ENCODE assay signal across 26 cellular contexts in genomic region chr12:54239568-54239967, GRCh38. TPM values are rescaled to one million over a fixed set of nuclear protein-coding genes. Genes with fewer than 3 reads are reported as not detected.
DNase-seq lines count a peak whose midpoint lies in the region; ATAC-seq, FAIRE-seq and TF ChIP-seq lines count a peak whose summit lies in the region.
"Had no signal": no experiment of that assay in that cellular context is flagged by ENCODE, and none has a peak within 500 bp of the region (broad histone marks: within the 10 kb centered on the region; RNA-seq: fewer than 3 reads in every experiment).

No MANE protein-coding gene starts in this region.

- no peak overlapping the region for H3K4me3 ChIP-seq in HepG2 (replicated peaks in 1 of 3; ENCODE audit: insufficient read depth in 1 of 3, low read depth in 2 of 3, low read length in 3 of 3)
- no peak overlapping the region for H3K4me3 ChIP-seq in right lobe of liver
- no peak overlapping the region for H3K4me3 ChIP-seq in body of pancreas
- H3K4me3 ChIP-seq: heart left ventricle, upper lobe of right lung had no signal

- ATAC-seq in HepG2 (no peak), right lobe of liver (no peak), body of pancreas (no peak), HG03460 (IDR thresholded peaks at IDR 0.05; ENCODE audit: unreplicated experiment) (no peak)
- ATAC-seq in stimulated activated effector memory CD8-positive, alpha-beta T cell treated with anti-CD3 and anti-CD28 coated beads, Interleukin-12 subunit alpha, Interleukin-12 subunit beta, amount 100 ng/mL, for 72 hours = no peak
- ATAC-seq: naive thymus-derived CD4-positive, alpha-beta T cell; upper lobe of right lung had no signal

- TF ChIP-seq CTCF in HepG2 (CRISPR knock-in tag; IDR thresholded peaks at IDR 0.05) = no peak
- no peak for TF ChIP-seq CTCF in right lobe of liver (IDR thresholded peaks at IDR 0.05)
- TF ChIP-seq CTCF in endothelial cell (IDR thresholded peaks at IDR 0.05; ENCODE audit: unreplicated experiment) = no peak
- TF ChIP-seq CTCF in body of pancreas (IDR thresholded peaks at IDR 0.05) = no peak

- CTCF ChIA-PET in HepG2 (lab: Yijun Ruan, JAX; ENCODE audit: low intra/inter-chr PET ratio, low total read pairs) = no interaction called here

- BruUV-seq in HepG2 (replicated peaks; lab: Mats Ljungman, UMichigan) = TSS peak; percentile 10

- 83% methylated on average over 1 of the region's 1 CpG for WGBS in HepG2 (ENCODE audit: low lambda C conversion rate)
- 100% methylated on average over 1 of the region's 1 CpG for WGBS in right lobe of liver (ENCODE audit: insufficient coverage, low coverage, low lambda C conversion rate, missing lambda C conversion rate)
- 77 to 87% methylated on average over 1 of the region's 1 CpG for WGBS in body of pancreas, 2 donors

- H3K27ac ChIP-seq in HepG2 (ENCODE audit: extremely low read length, insufficient read depth, low read length) (no peak overlapping the region), right lobe of liver (no peak overlapping the region), body of pancreas (no peak overlapping the region)
- H3K27ac ChIP-seq: heart left ventricle, upper lobe of right lung had no signal

- H3K4me3 Mint-ChIP-seq in endothelial cell (ENCODE audit: unreplicated experiment) = no peak overlapping the region
- no peak overlapping the region for H3K4me3 Mint-ChIP-seq in stimulated activated effector memory CD8-positive, alpha-beta T cell treated with anti-CD3 and anti-CD28 coated beads, Interleukin-12 subunit alpha, Interleukin-12 subunit beta, amount 100 ng/mL, for 72 hours
- H3K4me3 Mint-ChIP-seq: central memory CD8-positive, alpha-beta T cell; H9; naive thymus-derived CD4-positive, alpha-beta T cell had no signal

- no peak overlapping the region for H3K4me2 ChIP-seq in HepG2 (ENCODE audit: low read depth, low read length)

- H3K36me3 Mint-ChIP-seq in endothelial cell (ENCODE audit: low read depth, unreplicated experiment) = peaks cover 8% of the 10 kb centered on the region
- peaks cover 55% of the 10 kb centered on the region for H3K36me3 Mint-ChIP-seq in stimulated activated effector memory CD8-positive, alpha-beta T cell treated with anti-CD3 and anti-CD28 coated beads, Interleukin-12 subunit alpha, Interleukin-12 subunit beta, amount 100 ng/mL, for 72 hours

- TF ChIP-seq EP300 in HepG2 (IDR thresholded peaks at IDR 0.05; ENCODE audit: low read depth in 2 of 2, low read length in 2 of 2) (no peak), HepG2 (CRISPR knock-in tag; IDR thresholded peaks at IDR 0.05; ENCODE audit: borderline replicate concordance) (no peak)

- no peaks in the 10 kb centered on the region for H3K27me3 ChIP-seq in HepG2 (ENCODE audit: control insufficient read depth in 1 of 2, insufficient read depth in 2 of 2, low read length in 2 of 2)
- no peaks in the 10 kb centered on the region for H3K27me3 ChIP-seq in right lobe of liver
- H3K27me3 ChIP-seq in body of pancreas = no peaks in the 10 kb centered on the region
- H3K27me3 ChIP-seq: heart left ventricle, upper lobe of right lung had no signal

- TF ChIP-seq POLR2A in HepG2 (IDR thresholded peaks at IDR 0.05; ENCODE audit: insufficient read depth in 1 of 2, low read depth in 2 of 2, low read length in 2 of 2) (no peak), right lobe of liver (IDR thresholded peaks at IDR 0.05) (no peak), body of pancreas (IDR thresholded peaks at IDR 0.05) (no peak)

- DNase-seq in HepG2 (ENCODE audit: low spot score) (no peak), right lobe of liver (no peak), NCI-H524 treated with DMSO at 0.1 percent for 48 hours (lab: John Stamatoyannopoulos, UW) (peak; percentile 91), endothelial cell (ENCODE audit: low spot score) (no peak), body of pancreas (no peak), nucleus accumbens (lab: John Stamatoyannopoulos, UW) (no peak)
- no peak for DNase-seq in stimulated activated effector memory CD8-positive, alpha-beta T cell treated with anti-CD3 and anti-CD28 coated beads, Interleukin-12 subunit alpha, Interleukin-12 subunit beta, amount 100 ng/mL, for 72 hours (ENCODE audit: low spot score in 2 of 2)
- DNase-seq: activated CD4-positive, alpha-beta T cell treated with anti-CD3 and anti-CD28 coated beads for 4 hours; activated effector memory CD4-positive, alpha-beta T cell treated with anti-CD3 and anti-CD28 coated beads, Interleukin-2, amount 50 U/mL, for 16 hours; dermis blood vessel endothelial cell; DMS53; foreskin melanocyte; H9; heart left ventricle; naive thymus-derived CD4-positive, alpha-beta T cell; NCI-H1436; NCI-H2107; NCI-H510A treated with DMSO at 0.1 percent for 48 hours; Right ventricle myocardium superior; small intestine; stimulated activated naive CD4-positive, alpha-beta T cell treated with Interleukin-2 at 50 U/mL for 16 hours; T1000; upper lobe of right lung; WERI-Rb-1 had no signal

- H3K27me3 Mint-ChIP-seq in endothelial cell (ENCODE audit: unreplicated experiment) = no peaks in the 10 kb centered on the region
- H3K27me3 Mint-ChIP-seq: central memory CD8-positive, alpha-beta T cell; naive thymus-derived CD4-positive, alpha-beta T cell had no signal

- intact Hi-C loops in HepG2 (cut with micrococcal nuclease; ENCODE audit: unreplicated experiment) = loop anchor here (5.0 kb wide), 1 partner anchor 128 kb away; no protein-coding TSS in a partner anchor
- intact Hi-C loops in right lobe of liver (cut with DNase I) = no loop called here
- intact Hi-C loops in body of pancreas (cut with DNase I) = no loop called here

- in situ Hi-C loops in HepG2 (cut with HindIII; ENCODE audit: extremely low pct_ligation_motif_present, low pct_unique_long_range_greater_than_20kb) = no loop called here

- POLR2A ChIA-PET in HepG2 (lab: Yijun Ruan, JAX) = no interaction called here

- H3K79me2 ChIP-seq in HepG2 (ENCODE audit: insufficient read depth, low read length) = no peaks in the 10 kb centered on the region

- H3K27ac Mint-ChIP-seq in endothelial cell (ENCODE audit: unreplicated experiment) = peak overlapping the region; percentile 88
- H3K27ac Mint-ChIP-seq in stimulated activated effector memory CD8-positive, alpha-beta T cell treated with anti-CD3 and anti-CD28 coated beads, Interleukin-12 subunit alpha, Interleukin-12 subunit beta, amount 100 ng/mL, for 72 hours = peak overlapping the region; percentile 48
- H3K27ac Mint-ChIP-seq: H9 had no signal

- H2AFZ ChIP-seq in HepG2 (ENCODE audit: low read length) = no peak overlapping the region

- no peaks in the 10 kb centered on the region for H3K9me3 ChIP-seq in HepG2 (ENCODE audit: low read length)
- H3K9me3 ChIP-seq in right lobe of liver = no peaks in the 10 kb centered on the region
- H3K9me3 ChIP-seq in body of pancreas = no peaks in the 10 kb centered on the region
- H3K9me3 ChIP-seq: heart left ventricle, upper lobe of right lung had no signal

- H3K36me3 ChIP-seq in HepG2 (replicated peaks in 1 of 2; ENCODE audit: control insufficient read depth in 1 of 2, insufficient read depth in 2 of 2, low read length in 2 of 2) = peaks cover 4 to 10% of the 10 kb centered on the region in 2 experiments
- H3K36me3 ChIP-seq in right lobe of liver = peaks cover 0 to 19% (median 9%) of the 10 kb centered on the region in 4 donors
- H3K36me3 ChIP-seq in body of pancreas (replicated peaks in 1 of 2; ENCODE audit: insufficient read depth in 1 of 2, low read depth in 2 of 2) = peaks cover 3 to 15% of the 10 kb centered on the region in 2 donors

- no peaks in the 10 kb centered on the region for H3K9me3 Mint-ChIP-seq in endothelial cell (ENCODE audit: unreplicated experiment)
- no peaks in the 10 kb centered on the region for H3K9me3 Mint-ChIP-seq in stimulated activated effector memory CD8-positive, alpha-beta T cell treated with anti-CD3 and anti-CD28 coated beads, Interleukin-12 subunit alpha, Interleukin-12 subunit beta, amount 100 ng/mL, for 72 hours
- H3K9me3 Mint-ChIP-seq: central memory CD8-positive, alpha-beta T cell; H9; naive thymus-derived CD4-positive, alpha-beta T cell had no signal

- H3K4me1 ChIP-seq in HepG2 (ENCODE audit: insufficient read depth, low read length) = no peaks in the 10 kb centered on the region
- H3K4me1 ChIP-seq in right lobe of liver = no peaks in the 10 kb centered on the region
- H3K4me1 ChIP-seq in body of pancreas = no peaks in the 10 kb centered on the region
- H3K4me1 ChIP-seq: upper lobe of right lung had no signal

- H3K9ac ChIP-seq in HepG2 (ENCODE audit: insufficient read depth, low read depth, low read length) = no peak overlapping the region

- H3K4me1 Mint-ChIP-seq in endothelial cell (ENCODE audit: unreplicated experiment) = peaks cover 36% of the 10 kb centered on the region
- H3K4me1 Mint-ChIP-seq in stimulated activated effector memory CD8-positive, alpha-beta T cell treated with anti-CD3 and anti-CD28 coated beads, Interleukin-12 subunit alpha, Interleukin-12 subunit beta, amount 100 ng/mL, for 72 hours = peaks cover 14% of the 10 kb centered on the region
- H3K4me1 Mint-ChIP-seq: H9 had no signal

- no peak for FAIRE-seq in HepG2 (lab: Jason Lieb, UNC)
- FAIRE-seq: small intestine had no signal

- H4K20me1 ChIP-seq in HepG2 (ENCODE audit: insufficient read depth, low read length) = no peaks in the 10 kb centered on the region

- TF ChIP-seq RAD21 in HepG2 (CRISPR knock-in tag; IDR thresholded peaks at IDR 0.05) = no peak

RNA-seq across cellular contexts. Expression of gene CBX5, which starts 40.4 kb away (rescaled TPM):
- 22.2 and 45.4 TPM in 2 replicates for total RNA-seq in HepG2 (2016; rRNA removed; fragmentation: Illumina TruSeq; extraction: Trizol)
- total RNA-seq in HepG2 (2016; cell fraction: cytosol; rRNA removed; fragmentation: Illumina TruSeq; extraction: Trizol; ENCODE audit: low read depth) = 3.0 TPM in 2 replicates
- 20.1 and 44.7 TPM in 2 replicates for total RNA-seq in HepG2 (2016; cell fraction: insoluble cytoplasmic fraction; rRNA removed; fragmentation: Illumina TruSeq; extraction: Trizol)
- total RNA-seq in HepG2 (2016; cell fraction: membrane; rRNA removed; fragmentation: Illumina TruSeq; extraction: Trizol) = 9.1 and 9.7 TPM in 2 replicates
- 19.3 and 21.1 TPM in 2 replicates for total RNA-seq in HepG2 (2016; cell fraction: nucleus; rRNA removed; fragmentation: Illumina TruSeq; extraction: Trizol)
- polyA plus RNA-seq in HepG2 (2011; rRNA removed) = 10.5 and 16.0 TPM in 2 replicates
- polyA plus RNA-seq in HepG2 (2011; cell fraction: cytosol; rRNA removed) = 6.7 and 8.9 TPM in 2 replicates
- polyA plus RNA-seq in HepG2 (2011; cell fraction: nucleus; rRNA removed) = 5.7 and 6.4 TPM in 2 replicates
- polyA plus RNA-seq in HepG2 (2012) = 8.5 and 12.6 TPM in 2 replicates
- polyA plus RNA-seq in HepG2 (2016; cell fraction: cytosol; fragmentation: Illumina TruSeq; extraction: Trizol; ENCODE audit: low read depth) = 5.0 and 5.3 TPM in 2 replicates
- 32.3 and 33.7 TPM in 2 replicates for polyA plus RNA-seq in HepG2 (2016; cell fraction: insoluble cytoplasmic fraction; fragmentation: Illumina TruSeq; extraction: Trizol; ENCODE audit: low read depth)
- 6.0 and 6.2 TPM in 2 replicates for polyA plus RNA-seq in HepG2 (2016; cell fraction: membrane; fragmentation: Illumina TruSeq; extraction: Trizol; ENCODE audit: low read depth)
- polyA plus RNA-seq in HepG2 (2016; cell fraction: nucleus; fragmentation: Illumina TruSeq; extraction: Trizol; ENCODE audit: insufficient read depth, low read depth) = 17.7 and 19.9 TPM in 2 replicates
- 23.7 and 77.0 TPM in 2 replicates for polyA minus RNA-seq in HepG2 (2011; rRNA and poly(A)+ RNA removed; ENCODE audit: low replicate concordance)
- polyA minus RNA-seq in HepG2 (2011; cell fraction: cytosol; rRNA and poly(A)+ RNA removed) = 20.8 and 23.0 TPM in 2 replicates
- polyA minus RNA-seq in HepG2 (2011; cell fraction: nucleus; rRNA and poly(A)+ RNA removed) = 16.2 and 18.3 TPM in 2 replicates
- 10 to 100 TPM; 14.4 to 23.7 (median 20.1) TPM for total RNA-seq in right lobe of liver
- total RNA-seq in endothelial cell (ENCODE audit: unreplicated experiment) = 173 TPM
- total RNA-seq in body of pancreas = 10 to 100 TPM; 27.0 to 34.3 TPM

RNA-seq across cellular contexts. Expression of gene HNRNPA1, which starts 41.0 kb away (rescaled TPM):
- total RNA-seq in HepG2 (2016; rRNA removed; fragmentation: Illumina TruSeq; extraction: Trizol) (1,820 and 2,673 TPM in 2 replicates), right lobe of liver (100 to 1,000 TPM in 5 of 6 experiments, 10 to 100 TPM in 1; 87.3 to 211 (median 161) TPM), endothelial cell (ENCODE audit: unreplicated experiment) (1,804 TPM), body of pancreas (100 to 1,000 TPM; 246 to 247 TPM)
- total RNA-seq in HepG2 (2016; cell fraction: cytosol; rRNA removed; fragmentation: Illumina TruSeq; extraction: Trizol; ENCODE audit: low read depth) = 661 and 834 TPM in 2 replicates
- total RNA-seq in HepG2 (2016; cell fraction: insoluble cytoplasmic fraction; rRNA removed; fragmentation: Illumina TruSeq; extraction: Trizol) = 1,900 and 2,565 TPM in 2 replicates
- total RNA-seq in HepG2 (2016; cell fraction: membrane; rRNA removed; fragmentation: Illumina TruSeq; extraction: Trizol) = 1,646 and 2,012 TPM in 2 replicates
- 924 and 962 TPM in 2 replicates for total RNA-seq in HepG2 (2016; cell fraction: nucleus; rRNA removed; fragmentation: Illumina TruSeq; extraction: Trizol)
- polyA plus RNA-seq in HepG2 (2011; rRNA removed) = 480 and 535 TPM in 2 replicates
- 613 and 623 TPM in 2 replicates for polyA plus RNA-seq in HepG2 (2011; cell fraction: cytosol; rRNA removed)
- 402 and 463 TPM in 2 replicates for polyA plus RNA-seq in HepG2 (2011; cell fraction: nucleus; rRNA removed)
- polyA plus RNA-seq in HepG2 (2012) = 1,081 and 1,908 TPM in 2 replicates
- polyA plus RNA-seq in HepG2 (2016; cell fraction: cytosol; fragmentation: Illumina TruSeq; extraction: Trizol; ENCODE audit: low read depth) = 1,228 and 1,423 TPM in 2 replicates
- 4,120 and 4,455 TPM in 2 replicates for polyA plus RNA-seq in HepG2 (2016; cell fraction: insoluble cytoplasmic fraction; fragmentation: Illumina TruSeq; extraction: Trizol; ENCODE audit: low read depth)
- 2,490 and 3,014 TPM in 2 replicates for polyA plus RNA-seq in HepG2 (2016; cell fraction: membrane; fragmentation: Illumina TruSeq; extraction: Trizol; ENCODE audit: low read depth)
- polyA plus RNA-seq in HepG2 (2016; cell fraction: nucleus; fragmentation: Illumina TruSeq; extraction: Trizol; ENCODE audit: insufficient read depth, low read depth) = 1,903 and 1,961 TPM in 2 replicates
- 314 and 476 TPM in 2 replicates for polyA minus RNA-seq in HepG2 (2011; rRNA and poly(A)+ RNA removed; ENCODE audit: low replicate concordance)
- polyA minus RNA-seq in HepG2 (2011; cell fraction: cytosol; rRNA and poly(A)+ RNA removed) = 569 and 577 TPM in 2 replicates
- 681 and 757 TPM in 2 replicates for polyA minus RNA-seq in HepG2 (2011; cell fraction: nucleus; rRNA and poly(A)+ RNA removed)

RNA-seq across cellular contexts. Expression of gene SMUG1, which starts 50.8 kb away (rescaled TPM):
- 35.6 and 36.9 TPM in 2 replicates for total RNA-seq in HepG2 (2016; rRNA removed; fragmentation: Illumina TruSeq; extraction: Trizol)
- total RNA-seq in HepG2 (2016; cell fraction: cytosol; rRNA removed; fragmentation: Illumina TruSeq; extraction: Trizol; ENCODE audit: low read depth) = 47.1 and 69.5 TPM in 2 replicates
- total RNA-seq in HepG2 (2016; cell fraction: insoluble cytoplasmic fraction; rRNA removed; fragmentation: Illumina TruSeq; extraction: Trizol) = 33.2 and 38.5 TPM in 2 replicates
- 50.2 and 62.2 TPM in 2 replicates for total RNA-seq in HepG2 (2016; cell fraction: membrane; rRNA removed; fragmentation: Illumina TruSeq; extraction: Trizol)
- total RNA-seq in HepG2 (2016; cell fraction: nucleus; rRNA removed; fragmentation: Illumina TruSeq; extraction: Trizol) = 19.8 and 23.2 TPM in 2 replicates
- 31.9 and 36.1 TPM in 2 replicates for polyA plus RNA-seq in HepG2 (2011; rRNA removed)
- polyA plus RNA-seq in HepG2 (2011; cell fraction: cytosol; rRNA removed) = 28.5 and 39.2 TPM in 2 replicates
- polyA plus RNA-seq in HepG2 (2011; cell fraction: nucleus; rRNA removed) = 27.2 and 35.2 TPM in 2 replicates
- polyA plus RNA-seq in HepG2 (2012) = 19.2 and 20.4 TPM in 2 replicates
- 48.5 and 64.8 TPM in 2 replicates for polyA plus RNA-seq in HepG2 (2016; cell fraction: cytosol; fragmentation: Illumina TruSeq; extraction: Trizol; ENCODE audit: low read depth)
- polyA plus RNA-seq in HepG2 (2016; cell fraction: insoluble cytoplasmic fraction; fragmentation: Illumina TruSeq; extraction: Trizol; ENCODE audit: low read depth) = 32.5 and 38.2 TPM in 2 replicates
- 43.2 and 48.1 TPM in 2 replicates for polyA plus RNA-seq in HepG2 (2016; cell fraction: membrane; fragmentation: Illumina TruSeq; extraction: Trizol; ENCODE audit: low read depth)
- polyA plus RNA-seq in HepG2 (2016; cell fraction: nucleus; fragmentation: Illumina TruSeq; extraction: Trizol; ENCODE audit: insufficient read depth, low read depth) = 35.0 and 38.8 TPM in 2 replicates
- polyA minus RNA-seq in HepG2 (2011; rRNA and poly(A)+ RNA removed; ENCODE audit: low replicate concordance) = 30.8 and 73.6 TPM in 2 replicates
- 7.7 TPM in 2 replicates for polyA minus RNA-seq in HepG2 (2011; cell fraction: cytosol; rRNA and poly(A)+ RNA removed)
- 22.7 and 32.0 TPM in 2 replicates for polyA minus RNA-seq in HepG2 (2011; cell fraction: nucleus; rRNA and poly(A)+ RNA removed)
- total RNA-seq in right lobe of liver = 10 to 100 TPM; 14.1 to 25.5 (median 22.4) TPM
- 24.2 TPM for total RNA-seq in endothelial cell (ENCODE audit: unreplicated experiment)
- 10 to 100 TPM; 20.8 to 34.5 TPM for total RNA-seq in body of pancreas
